ENCODE assay signal across 22 cellular contexts in the genomic region with DNA sequence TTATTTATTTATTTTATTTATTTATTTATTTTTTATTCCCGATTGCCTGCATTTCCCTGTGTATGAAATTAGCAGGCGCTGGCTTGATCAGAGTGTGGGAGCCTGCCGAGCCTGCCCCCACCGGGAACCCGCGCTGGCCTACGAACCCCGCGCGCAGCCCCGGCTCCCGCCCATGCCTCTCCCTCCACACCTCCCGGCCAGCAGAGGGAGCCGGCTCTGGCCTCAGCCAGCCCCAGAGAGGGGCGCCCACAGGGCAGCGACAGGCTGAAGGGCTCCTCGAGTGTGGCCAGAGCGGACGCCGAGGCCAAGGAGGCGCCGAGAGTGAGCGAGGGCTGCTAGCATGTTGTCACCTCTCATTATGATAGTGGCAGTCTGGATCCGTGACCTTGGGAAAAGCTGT.
"Had no signal": no experiment of that assay in that cellular context is flagged by ENCODE, and none has a peak within 500 bp of the region (broad histone marks: within the 10 kb centered on the region; RNA-seq: fewer than 3 reads in every experiment).

No MANE protein-coding gene starts in this region.

- H3K4me3 ChIP-seq: breast epithelium, coronary artery, heart left ventricle, ovary, prostate gland, spleen, thyroid gland had no signal

- H3K9me3 Mint-ChIP-seq: central memory CD8-positive, alpha-beta T cell had no signal

- H3K4me1 Mint-ChIP-seq: central memory CD8-positive, alpha-beta T cell; nephron had no signal

- H3K36me3 ChIP-seq: breast epithelium, heart left ventricle, neutrophil, ovary, prostate gland, spleen, thyroid gland had no signal

- H3K27me3 Mint-ChIP-seq: activated naive CD8-positive, alpha-beta T cell treated with anti-CD3 and anti-CD28 coated beads for 36 hours; activated T-cell treated with anti-CD3 and anti-CD28 coated beads, Interleukin-2, amount 50 U/mL, for 24 hours; central memory CD8-positive, alpha-beta T cell had no signal

- H3K9me3 ChIP-seq: neutrophil, ovary, prostate gland, thyroid gland had no signal

- H3K27me3 ChIP-seq: breast epithelium, neutrophil, ovary, spleen, thyroid gland had no signal

- H3K4me3 Mint-ChIP-seq: activated naive CD8-positive, alpha-beta T cell treated with anti-CD3 and anti-CD28 coated beads for 36 hours; activated T-cell treated with anti-CD3 and anti-CD28 coated beads, Interleukin-2, amount 50 U/mL, for 24 hours; central memory CD8-positive, alpha-beta T cell; memory B cell; nephron had no signal

- H3K4me1 ChIP-seq: breast epithelium, heart left ventricle, prostate gland, thyroid gland had no signal

- H3K27ac ChIP-seq: breast epithelium, coronary artery, heart left ventricle, neutrophil, ovary, prostate gland, spleen, thyroid gland had no signal

- DNase-seq: activated CD8-positive, alpha-beta memory T cell treated with anti-CD3 and anti-CD28 coated beads for 24 hours; activated CD8-positive, alpha-beta memory T cell treated with anti-CD3 and anti-CD28 coated beads, Interleukin-2, amount 50 U/mL, for 4 hours; activated naive CD4-positive, alpha-beta T cell; activated naive CD8-positive, alpha-beta T cell treated with anti-CD3 and anti-CD28 coated beads for 36 hours; activated T-cell treated with anti-CD3 and anti-CD28 coated beads, Interleukin-2, amount 50 U/mL, for 24 hours; heart left ventricle; left colon; ovary; spleen; stimulated activated CD4-positive, alpha-beta T cell treated with anti-CD3 and anti-CD28 coated beads, Interleukin-4, amount 100 ng/mL, for 4 hours; stimulated activated naive CD8-positive, alpha-beta T cell treated with anti-CD3 and anti-CD28 coated beads, Interleukin-15, Interleukin-2, amounts not matched to agents 100 U/mL and 50 U/mL, for 24 hours; thyroid gland had no signal

- FAIRE-seq: keratinocyte, TTC549 had no signal

- H3K27ac Mint-ChIP-seq: activated naive CD8-positive, alpha-beta T cell treated with anti-CD3 and anti-CD28 coated beads for 36 hours; activated T-cell treated with anti-CD3 and anti-CD28 coated beads, Interleukin-2, amount 50 U/mL, for 24 hours; activated T-helper 2 cell treated with anti-CD3 and anti-CD28 coated beads, Interferon-gamma antibody, Interleukin-2, Interleukin-4, amounts not matched to agents 10 μg/mL and 5 μg/mL and 100 μg/mL, durations not matched to agents 14 hours and 24 hours and 36 hours; memory B cell; nephron had no signal

- ATAC-seq: heart left ventricle; left colon; stimulated activated naive CD8-positive, alpha-beta T cell treated with anti-CD3 and anti-CD28 coated beads, Interleukin-15, Interleukin-2, amounts not matched to agents 100 U/mL and 50 U/mL, for 24 hours had no signal
